In genomic region chr17:28065706-28066105, GRCh38 we compare ENCODE assay signal across 21 cellular contexts. TPM values are rescaled to one million over a fixed set of nuclear protein-coding genes. Genes with fewer than 3 reads are reported as not detected.
DNase-seq lines count a peak whose midpoint lies in the region; ATAC-seq, FAIRE-seq and TF ChIP-seq lines count a peak whose summit lies in the region.
"Had no signal": no experiment of that assay in that cellular context is flagged by ENCODE, and none has a peak within 500 bp of the region (broad histone marks: within the 10 kb centered on the region; RNA-seq: fewer than 3 reads in every experiment).

No MANE protein-coding gene starts in this region.

- H3K79me2 ChIP-seq in astrocyte (ENCODE audit: insufficient read depth, low read length) (peaks cover 91% of the 10 kb centered on the region), mesendoderm (ENCODE audit: control insufficient read depth, insufficient read depth, low read length) (peaks cover 24% of the 10 kb centered on the region)

- H3K4me3 ChIP-seq in astrocyte (ENCODE audit: insufficient read depth, low read depth, low read length), result no peak overlapping the region
- no peak overlapping the region for H3K4me3 ChIP-seq in A673 (ENCODE audit: low read depth, low read length, poor library complexity, severe bottlenecking)
- no peak overlapping the region for H3K4me3 ChIP-seq in mesendoderm (ENCODE audit: low read length)
- H3K4me3 ChIP-seq: cardiac muscle cell, MG63, neural progenitor cell, testis had no signal

- H4K8ac ChIP-seq in mesendoderm (ENCODE audit: low read depth, low read length), result no peak overlapping the region

- no peak overlapping the region for H3K4me3 Mint-ChIP-seq in astrocyte (ENCODE audit: unreplicated experiment)
- H3K4me3 Mint-ChIP-seq: activated CD8-positive, alpha-beta T cell treated with anti-CD3 and anti-CD28 coated beads, Interleukin-2, amount 10 ng/mL, durations not matched to agents 7 days and 5 days; activated naive CD8-positive, alpha-beta T cell; CD8-positive, alpha-beta T cell; neural progenitor cell; T-helper 17 cell had no signal

- peaks cover 10% of the 10 kb centered on the region for H3K79me1 ChIP-seq in mesendoderm (ENCODE audit: low read length)

- no peak overlapping the region for H3K4ac ChIP-seq in mesendoderm (ENCODE audit: low read depth, low read length)

- peak overlapping the region; percentile 26 for H3K27ac Mint-ChIP-seq in astrocyte (ENCODE audit: unreplicated experiment)
- H3K27ac Mint-ChIP-seq: activated CD8-positive, alpha-beta T cell treated with anti-CD3 and anti-CD28 coated beads, Interleukin-2, amount 10 ng/mL, durations not matched to agents 7 days and 5 days; activated naive CD8-positive, alpha-beta T cell; CD8-positive, alpha-beta T cell; neural progenitor cell; T-helper 17 cell had no signal

- no peaks in the 10 kb centered on the region for H3K36me3 ChIP-seq in astrocyte (ENCODE audit: insufficient read depth, low read length)
- no peaks in the 10 kb centered on the region for H3K36me3 ChIP-seq in A673 (ENCODE audit: insufficient read depth, low read length, poor library complexity, severe bottlenecking)
- H3K36me3 ChIP-seq in mesendoderm (ENCODE audit: control insufficient read depth, insufficient read depth, low read length), result no peaks in the 10 kb centered on the region
- H3K36me3 ChIP-seq: cardiac muscle cell, neural progenitor cell had no signal

- H2AFZ ChIP-seq in astrocyte (ENCODE audit: low read depth, low read length), result no peak overlapping the region
- H2AFZ ChIP-seq: neural progenitor cell had no signal

- H2BK15ac ChIP-seq in mesendoderm (replicated peaks; ENCODE audit: low read depth), result no peak overlapping the region

- peak overlapping the region; percentile 4 for H3K4me2 ChIP-seq in astrocyte (ENCODE audit: low read length)
- no peak overlapping the region for H3K4me2 ChIP-seq in mesendoderm (ENCODE audit: low read length)
- H3K4me2 ChIP-seq: neural progenitor cell had no signal

- H2BK120ac ChIP-seq in mesendoderm (ENCODE audit: low read depth, low read length), result no peak overlapping the region

- intact Hi-C loops in Right ventricle myocardium inferior (cut with DNase I), result no loop called here
- intact Hi-C loops in cardiac septum (cut with DNase I), result no loop called here
- intact Hi-C loops in left ventricle myocardium superior (cut with micrococcal nuclease), result no loop called here
- intact Hi-C loops in A673 (cut with micrococcal nuclease; ENCODE audit: unreplicated experiment), result no loop called here

- WGBS in mesendoderm (ENCODE audit: extremely low coverage, insufficient coverage, low lambda C conversion rate), result no CpG with 5 or more reads among the region's 2 CpGs

- no peak overlapping the region for H3K9ac ChIP-seq in astrocyte (ENCODE audit: low read length)
- H3K9ac ChIP-seq in mesendoderm (ENCODE audit: low read length), result no peak overlapping the region
- H3K9ac ChIP-seq: neural progenitor cell had no signal

- BruUV-seq in A673 (replicated peaks; lab: Mats Ljungman, UMichigan), result no TSS peak

- H3K23ac ChIP-seq in mesendoderm (ENCODE audit: low read length), result no peak overlapping the region

- H3K27me3 Mint-ChIP-seq in astrocyte (ENCODE audit: low read depth, unreplicated experiment), result no peaks in the 10 kb centered on the region
- H3K27me3 Mint-ChIP-seq: activated naive CD8-positive, alpha-beta T cell; T-helper 17 cell had no signal

- H2AK5ac ChIP-seq in mesendoderm (ENCODE audit: low read length), result no peak overlapping the region

- H3K9me3 ChIP-seq in astrocyte (ENCODE audit: insufficient read depth, low read depth, low read length) (no peaks in the 10 kb centered on the region), A673 (ENCODE audit: low read depth, low read length, poor library complexity, severe bottlenecking) (peaks cover under 1% of the 10 kb centered on the region)
- H3K9me3 ChIP-seq: testis had no signal

- H4K20me1 ChIP-seq in astrocyte (ENCODE audit: insufficient read depth, low read length), result peaks cover 62% of the 10 kb centered on the region

- no peak for FAIRE-seq in astrocyte (lab: Jason Lieb, UNC)
- FAIRE-seq: islet of Langerhans had no signal

- H4K5ac ChIP-seq in mesendoderm (ENCODE audit: low read length), result no peak overlapping the region

- no peak overlapping the region for H3K18ac ChIP-seq in mesendoderm (ENCODE audit: low read length)

- H3K27ac ChIP-seq in astrocyte (ENCODE audit: low read depth, low read length) (no peak overlapping the region), A673 (ENCODE audit: low read depth, low read length, poor library complexity, severe bottlenecking) (no peak overlapping the region), mesendoderm (ENCODE audit: low read depth, low read length) (no peak overlapping the region)
- H3K27ac ChIP-seq: cardiac muscle cell, neural progenitor cell, testis had no signal

- no peaks in the 10 kb centered on the region for H3K9me3 Mint-ChIP-seq in astrocyte (ENCODE audit: unreplicated experiment)

- DNase-seq in Right ventricle myocardium inferior (ENCODE audit: missing footprints), result no peak
- no peak for DNase-seq in cardiac septum (ENCODE audit: low spot score)
- peak; percentile 25 for DNase-seq in astrocyte (ENCODE audit: low read depth)
- DNase-seq in left ventricle myocardium superior, result no peak
- no peak for DNase-seq in dedifferentiated amniotic fluid mesenchymal stem cell (ENCODE audit: extremely low spot score)
- no peak for DNase-seq in A673 (ENCODE audit: low spot score)
- no peak for DNase-seq in mesendoderm
- DNase-seq: activated CD8-positive, alpha-beta T cell treated with anti-CD3 and anti-CD28 coated beads, Interleukin-2, amount 10 ng/mL, durations not matched to agents 7 days and 5 days; activated T-cell treated with anti-CD3 and anti-CD28 coated beads, Interleukin-2, amount 50 U/mL, for 48 hours; CD8-positive, alpha-beta T cell; DMS79; effector CD4-positive, alpha-beta T cell; MG63; NCI-H187 treated with DMSO at 0.1 percent for 48 hours; T-helper 17 cell; testis had no signal

- H3K56ac ChIP-seq in mesendoderm (ENCODE audit: low read length), result no peak overlapping the region

- H2BK5ac ChIP-seq in mesendoderm (ENCODE audit: low read length), result no peak overlapping the region

- CTCF ChIA-PET in A673 (lab: Charles Lee), result no interaction called here

- TF ChIP-seq CTCF in astrocyte (IDR thresholded peaks at IDR 0.05; ENCODE audit: insufficient read depth, low read depth, low read length), result no peak
- no peak for TF ChIP-seq CTCF in A673 (conservative IDR thresholded peaks at IDR 0.05; ENCODE audit: low read depth, low read length)

- ATAC-seq in Right ventricle myocardium inferior (peak; percentile 46), left ventricle myocardium superior (peak; percentile 41), HG02885 (IDR thresholded peaks at IDR 0.05; ENCODE audit: poor library complexity, unreplicated experiment) (no peak)
- ATAC-seq: activated CD8-positive, alpha-beta T cell treated with anti-CD3 and anti-CD28 coated beads, Interleukin-2, amount 10 ng/mL, durations not matched to agents 7 days and 5 days; CD8-positive, alpha-beta T cell; T-helper 17 cell had no signal

- no peaks in the 10 kb centered on the region for H3K27me3 ChIP-seq in astrocyte (ENCODE audit: insufficient read depth, low read length)
- H3K27me3 ChIP-seq in A673 (replicated peaks; ENCODE audit: insufficient read depth, low read depth, low read length, poor library complexity), result no peaks in the 10 kb centered on the region
- H3K27me3 ChIP-seq in mesendoderm (ENCODE audit: insufficient read depth, low read length, poor library complexity), result no peaks in the 10 kb centered on the region
- H3K27me3 ChIP-seq: cardiac muscle cell, MG63, neural progenitor cell, testis had no signal

- H3K36me3 Mint-ChIP-seq in astrocyte (ENCODE audit: low read depth, unreplicated experiment), result peaks cover 5% of the 10 kb centered on the region

- H3K4me1 Mint-ChIP-seq in astrocyte (ENCODE audit: low read depth, unreplicated experiment), result peaks cover 13% of the 10 kb centered on the region
- H3K4me1 Mint-ChIP-seq: neural progenitor cell had no signal

- H3K4me1 ChIP-seq in astrocyte (ENCODE audit: insufficient read depth, low read length) (no peaks in the 10 kb centered on the region), A673 (ENCODE audit: insufficient read depth, low read length, poor library complexity, severe bottlenecking) (no peaks in the 10 kb centered on the region), mesendoderm (ENCODE audit: control insufficient read depth, low read depth, low read length) (peaks cover 7% of the 10 kb centered on the region)
- H3K4me1 ChIP-seq: neural progenitor cell, testis had no signal

- POLR2A ChIA-PET in A673 (lab: Charles Lee; ENCODE audit: low non-redundant PET), result no interaction called here

RNA-seq across cellular contexts. Expression of gene NLK, which starts 23.2 kb away (rescaled TPM):
- total RNA-seq in Right ventricle myocardium inferior (20.8 TPM), cardiac septum (21.4 TPM), astrocyte (27.9 and 30.6 TPM in 2 replicates), left ventricle myocardium superior (22.8 TPM), A673 (2021) (23.6 and 23.8 TPM in 2 replicates)
- polyA plus RNA-seq in mesendoderm (2013, experiment 1 of 2), result 29.4 TPM
- 27.8 TPM for polyA plus RNA-seq in mesendoderm (2013, experiment 2 of 2)
